ENCODE assay signal across 14 cellular contexts in genomic region chr11:119712006-119712405, GRCh38.
"Had no signal": no experiment of that assay in that cellular context is flagged by ENCODE, and none has a peak within 500 bp of the region (broad histone marks: within the 10 kb centered on the region; RNA-seq: fewer than 3 reads in every experiment).

No MANE protein-coding gene starts in this region.

- H3K27me3 ChIP-seq: colonic mucosa, testis, upper lobe of left lung had no signal

- H3K9ac ChIP-seq: parathyroid adenoma had no signal

- H3K9me3 ChIP-seq: colonic mucosa, testis, upper lobe of left lung had no signal

- H3K4me1 ChIP-seq: parathyroid adenoma, testis had no signal

- H3K4me3 ChIP-seq: colonic mucosa, smooth muscle cell, testis, upper lobe of left lung had no signal

- FAIRE-seq: endometrium, frontal cortex, kidney had no signal

- H2AFZ ChIP-seq: parathyroid adenoma had no signal

- H3K79me2 ChIP-seq: parathyroid adenoma had no signal

- H3K36me3 ChIP-seq: colonic mucosa, upper lobe of left lung had no signal

- DNase-seq: activated CD4-positive, alpha-beta T cell treated with anti-CD3 and anti-CD28 coated beads, Interleukin-2, amount 50 U/mL, for 4 hours; activated gamma-delta T cell treated with Interleukin-2 at 50 U/mL for 16 hours; colonic mucosa; erythroblast; kidney; stimulated activated CD4-positive, alpha-beta T cell treated with anti-CD3 and anti-CD28 coated beads, Interleukin-4, amount 100 ng/mL, for 1 hour; T-helper 2 cell; testis; upper lobe of left lung had no signal

- ATAC-seq: sciatic nerve had no signal

- H3K4me2 ChIP-seq: smooth muscle cell had no signal

- H3K27ac ChIP-seq: colonic mucosa, parathyroid adenoma, testis, upper lobe of left lung had no signal
